ENCODE assay signal across 9 cellular contexts in genomic region chr15:33234019-33234418, GRCh38. TPM values are rescaled to one million over a fixed set of nuclear protein-coding genes. Genes with fewer than 3 reads are reported as not detected.
A peak's percentile ranks its signal among the peaks of the same experiment; 100 is the strongest.
DNase-seq lines count a peak whose midpoint lies in the region; ATAC-seq and TF ChIP-seq lines count a peak whose summit lies in the region.
"Had no signal": no experiment of that assay in that cellular context is flagged by ENCODE, and none has a peak within 500 bp of the region (broad histone marks: within the 10 kb centered on the region; RNA-seq: fewer than 3 reads in every experiment).

No MANE protein-coding gene starts in this region.

- H3K9me3 Mint-ChIP-seq in activated CD8-positive, alpha-beta T cell treated with anti-CD3 and anti-CD28 coated beads for 36 hours = no peaks in the 10 kb centered on the region
- H3K9me3 Mint-ChIP-seq: T-cell had no signal

- H3K4me1 ChIP-seq in KMS-11 (ENCODE audit: low read depth, poor library complexity, severe bottlenecking) (no peaks in the 10 kb centered on the region), left lung (no peaks in the 10 kb centered on the region)

- no peaks in the 10 kb centered on the region for H4K20me1 ChIP-seq in KMS-11 (ENCODE audit: insufficient read depth)

- no peak overlapping the region for H3K27ac ChIP-seq in KMS-11
- H3K27ac ChIP-seq in left lung = no peak overlapping the region

- no peaks in the 10 kb centered on the region for H3K79me2 ChIP-seq in KMS-11 (ENCODE audit: insufficient read depth, low read depth)

- intact Hi-C loops in activated CD8-positive, alpha-beta T cell treated with anti-CD3 and anti-CD28 coated beads for 36 hours (cut with micrococcal nuclease) = loop anchor here (10.0 kb wide), 1 partner anchor 71 kb away; no protein-coding TSS in a partner anchor
- intact Hi-C loops in left lung (cut with DNase I) (no loop called here), Right ventricle myocardium inferior (cut with DNase I) (no loop called here)

- ATAC-seq in activated CD8-positive, alpha-beta T cell treated with anti-CD3 and anti-CD28 coated beads for 36 hours = no peak
- ATAC-seq in left lung (peak; percentile 61), GM18907 (IDR thresholded peaks at IDR 0.05; ENCODE audit: unreplicated experiment) (no peak), Right ventricle myocardium inferior (no peak), HG03520 (IDR thresholded peaks at IDR 0.05; ENCODE audit: unreplicated experiment) (no peak)
- ATAC-seq: T-cell had no signal

- H3K4me2 ChIP-seq in KMS-11 = no peak overlapping the region

- TF ChIP-seq CTCF in KMS-11 (conservative IDR thresholded peaks at IDR 0.05; ENCODE audit: low read depth, low read length) = peak; percentile 61
- no peak for TF ChIP-seq CTCF in activated CD8-positive, alpha-beta T cell treated with anti-CD3 and anti-CD28 coated beads for 36 hours (IDR thresholded peaks at IDR 0.05)
- peak; percentile 21 to 24 for TF ChIP-seq CTCF in left lung (IDR thresholded peaks at IDR 0.05)

- no peak overlapping the region for H3K9ac ChIP-seq in KMS-11

- POLR2A ChIA-PET in activated CD8-positive, alpha-beta T cell treated with anti-CD3 and anti-CD28 coated beads for 36 hours (lab: Charles Lee) = no interaction called here

- H3K27ac Mint-ChIP-seq in activated CD8-positive, alpha-beta T cell treated with anti-CD3 and anti-CD28 coated beads for 36 hours = no peak overlapping the region
- H3K27ac Mint-ChIP-seq: T-cell had no signal

- no peaks in the 10 kb centered on the region for H3K9me3 ChIP-seq in left lung

- H3K36me3 Mint-ChIP-seq in activated CD8-positive, alpha-beta T cell treated with anti-CD3 and anti-CD28 coated beads for 36 hours (ENCODE audit: low read depth) = no peaks in the 10 kb centered on the region
- H3K36me3 Mint-ChIP-seq: T-cell had no signal

- H3K36me3 ChIP-seq in KMS-11 (ENCODE audit: insufficient read depth) = no peaks in the 10 kb centered on the region
- H3K36me3 ChIP-seq in left lung = no peaks in the 10 kb centered on the region

- H3K4me3 Mint-ChIP-seq in activated CD8-positive, alpha-beta T cell treated with anti-CD3 and anti-CD28 coated beads for 36 hours = no peak overlapping the region
- H3K4me3 Mint-ChIP-seq: T-cell had no signal

- CTCF ChIA-PET in activated CD8-positive, alpha-beta T cell treated with anti-CD3 and anti-CD28 coated beads for 36 hours (lab: Charles Lee) = no interaction called here

- H3K4me3 ChIP-seq in KMS-11 (IDR thresholded peaks at IDR 0.05; ENCODE audit: insufficient read depth, low read depth, low read length) = no peak overlapping the region
- H3K4me3 ChIP-seq in left lung = no peak overlapping the region

- no peaks in the 10 kb centered on the region for H3K27me3 ChIP-seq in KMS-11 (ENCODE audit: insufficient read depth, low read depth)
- peaks cover 0 to 10% of the 10 kb centered on the region in 2 donors for H3K27me3 ChIP-seq in left lung

- no peak overlapping the region for H2AFZ ChIP-seq in KMS-11 (ENCODE audit: low read depth)

- peak; percentile 36 for DNase-seq in ELF-1 (ENCODE audit: low read depth, low spot score)
- peak; percentile 6 for DNase-seq in activated CD8-positive, alpha-beta T cell treated with anti-CD3 and anti-CD28 coated beads for 36 hours
- DNase-seq in left lung = no peak
- DNase-seq in activated CD4-positive, CD25-positive, alpha-beta regulatory T cell treated with anti-CD3 and anti-CD28 coated beads, Interleukin-2, amount 50 U/mL, for 72 hours = no peak
- DNase-seq in Right ventricle myocardium inferior (ENCODE audit: missing footprints) = no peak

- H3K27me3 Mint-ChIP-seq in activated CD8-positive, alpha-beta T cell treated with anti-CD3 and anti-CD28 coated beads for 36 hours = peaks cover 4% of the 10 kb centered on the region

- H3K4me1 Mint-ChIP-seq in activated CD8-positive, alpha-beta T cell treated with anti-CD3 and anti-CD28 coated beads for 36 hours (ENCODE audit: low read depth) = no peaks in the 10 kb centered on the region
- H3K4me1 Mint-ChIP-seq: T-cell had no signal

RNA-seq across cellular contexts. Expression of gene FMN1, which starts 39.5 kb away (rescaled TPM):
- total RNA-seq in activated CD8-positive, alpha-beta T cell treated with anti-CD3 and anti-CD28 coated beads for 36 hours = under 1 TPM in 1 of 2 experiments, not detected in 1; 0.07 TPM
- total RNA-seq in left lung = 10 to 100 TPM; 32.6 to 45.2 TPM
- total RNA-seq in Right ventricle myocardium inferior = 3.3 TPM

Comparison
In these comparisons a context has a peak if more than half of its experiments do, and no peak if none do; other contexts are left out.
1. DNase-seq: peak in ELF-1 (single experiment) and activated CD8-positive, alpha-beta T cell treated with anti-CD3 and anti-CD28 coated beads for 36 hours (single experiment); none in left lung (0 of 2), activated CD4-positive, CD25-positive, alpha-beta regulatory T cell treated with anti-CD3 and anti-CD28 coated beads, Interleukin-2, amount 50 U/mL, for 72 hours (single experiment) and Right ventricle myocardium inferior (single experiment).